21 cellular contexts compared by ENCODE assay signal in the genomic region with DNA sequence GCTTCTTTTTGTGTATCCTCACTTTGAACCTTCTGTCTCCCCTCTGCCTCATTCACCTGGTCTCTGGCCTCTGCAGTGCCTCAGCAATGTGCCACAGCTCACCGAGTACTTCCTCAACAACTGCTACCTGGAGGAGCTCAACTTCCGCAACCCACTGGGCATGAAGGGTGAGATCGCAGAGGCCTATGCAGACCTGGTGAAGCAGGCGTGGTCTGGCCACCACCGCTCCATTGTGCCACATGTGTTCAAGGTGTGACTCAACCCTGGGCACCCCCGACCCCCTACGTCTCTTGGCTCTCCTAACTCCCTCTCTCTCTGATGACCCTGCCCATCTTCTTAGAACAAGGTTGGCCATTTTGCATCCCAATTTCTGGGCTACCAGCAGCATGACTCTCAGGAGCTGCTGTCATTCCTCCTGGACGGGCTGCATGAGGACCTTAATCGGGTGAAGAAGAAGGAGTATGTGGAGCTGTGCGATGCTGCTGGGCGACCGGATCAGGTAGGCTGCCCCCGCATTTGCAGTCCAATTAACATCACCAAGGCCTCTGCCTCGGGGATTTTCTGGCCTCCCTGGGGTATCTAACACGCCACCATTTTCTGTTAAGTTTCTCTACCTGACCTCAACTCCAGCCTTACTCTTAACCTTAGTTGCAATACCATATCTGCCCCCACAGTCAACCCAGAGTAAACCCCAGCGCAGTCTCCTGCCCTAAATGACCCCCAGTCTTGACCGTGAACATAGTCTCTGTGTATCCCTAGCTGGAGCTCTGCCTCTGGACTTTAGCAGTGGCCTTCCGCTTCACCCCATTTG.
"Had no signal": no experiment of that assay in that cellular context is flagged by ENCODE, and none has a peak within 500 bp of the region (broad histone marks: within the 10 kb centered on the region; RNA-seq: fewer than 3 reads in every experiment).

No MANE protein-coding gene starts in this region.

- H3K27ac ChIP-seq: breast epithelium, gastrocnemius medialis, spleen, testis, transverse colon had no signal

- H3K4me3 Mint-ChIP-seq: activated CD4-positive, alpha-beta T cell treated with anti-CD3 and anti-CD28 coated beads for 36 hours; activated naive CD4-positive, alpha-beta T cell treated with anti-CD3 and anti-CD28 coated beads, Interleukin-2, amount 50 U/mL, for 24 hours; activated naive CD8-positive, alpha-beta T cell treated with anti-CD3 and anti-CD28 coated beads, Interleukin-2, amount 50 U/mL, for 24 hours; natural killer cell had no signal

- H3K36me3 Mint-ChIP-seq: activated naive CD4-positive, alpha-beta T cell treated with anti-CD3 and anti-CD28 coated beads, Interleukin-2, amount 50 U/mL, for 24 hours had no signal

- H3K9me3 Mint-ChIP-seq: activated naive CD4-positive, alpha-beta T cell treated with anti-CD3 and anti-CD28 coated beads, Interleukin-2, amount 50 U/mL, for 24 hours; activated naive CD8-positive, alpha-beta T cell treated with anti-CD3 and anti-CD28 coated beads, Interleukin-2, amount 50 U/mL, for 24 hours; activated T-helper 2 cell treated with anti-CD3 and anti-CD28 coated beads, Interferon-gamma antibody, Interleukin-2, Interleukin-4, amounts not matched to agents 10 μg/mL and 5 μg/mL and 100 μg/mL, durations not matched to agents 14 hours and 24 hours and 36 hours; natural killer cell had no signal

- DNase-seq: activated CD4-positive, alpha-beta T cell treated with anti-CD3 and anti-CD28 coated beads for 36 hours; activated CD4-positive, alpha-beta T cell treated with anti-CD3 and anti-CD28 coated beads, Interleukin-2, amount 50 U/mL, for 48 hours; activated CD4-positive, CD25-positive, alpha-beta regulatory T cell; activated naive CD8-positive, alpha-beta T cell treated with anti-CD3 and anti-CD28 coated beads, Interleukin-2, amount 50 U/mL, for 24 hours; activated T-cell treated with anti-CD3 and anti-CD28 coated beads, Interleukin-2, amount 50 U/mL, for 48 hours; amygdala; effector CD8-positive, alpha-beta T cell; erythroblast; gastrocnemius medialis; glutamatergic neuron; islet precursor cell; natural killer cell; posterior cingulate gyrus; right cardiac atrium; spleen; stimulated activated naive CD8-positive, alpha-beta T cell treated with anti-CD3 and anti-CD28 coated beads, Interleukin-15, Interleukin-2, amounts not matched to agents 100 U/mL and 50 U/mL, for 24 hours; testis; transverse colon had no signal

- H3K27me3 Mint-ChIP-seq: activated CD4-positive, alpha-beta T cell treated with anti-CD3 and anti-CD28 coated beads for 36 hours; activated naive CD4-positive, alpha-beta T cell treated with anti-CD3 and anti-CD28 coated beads, Interleukin-2, amount 50 U/mL, for 24 hours; activated naive CD8-positive, alpha-beta T cell treated with anti-CD3 and anti-CD28 coated beads, Interleukin-2, amount 50 U/mL, for 24 hours had no signal

- H3K36me3 ChIP-seq: breast epithelium, transverse colon had no signal

- H3K4me3 ChIP-seq: breast epithelium, gastrocnemius medialis, spleen, testis, transverse colon had no signal

- H3K4me1 ChIP-seq: breast epithelium, gastrocnemius medialis, testis, transverse colon had no signal

- H3K27me3 ChIP-seq: gastrocnemius medialis, testis, transverse colon had no signal

- H3K27ac Mint-ChIP-seq: activated CD4-positive, alpha-beta T cell treated with anti-CD3 and anti-CD28 coated beads for 36 hours; activated naive CD4-positive, alpha-beta T cell treated with anti-CD3 and anti-CD28 coated beads, Interleukin-2, amount 50 U/mL, for 24 hours; activated naive CD8-positive, alpha-beta T cell treated with anti-CD3 and anti-CD28 coated beads, Interleukin-2, amount 50 U/mL, for 24 hours; activated T-helper 2 cell treated with anti-CD3 and anti-CD28 coated beads, Interferon-gamma antibody, Interleukin-2, Interleukin-4, amounts not matched to agents 10 μg/mL and 5 μg/mL and 100 μg/mL, durations not matched to agents 14 hours and 24 hours and 36 hours; natural killer cell had no signal

- H3K9me3 ChIP-seq: breast epithelium, gastrocnemius medialis, spleen, testis, transverse colon had no signal
